1 cellular context compared by ENCODE assay signal in the genomic region with DNA sequence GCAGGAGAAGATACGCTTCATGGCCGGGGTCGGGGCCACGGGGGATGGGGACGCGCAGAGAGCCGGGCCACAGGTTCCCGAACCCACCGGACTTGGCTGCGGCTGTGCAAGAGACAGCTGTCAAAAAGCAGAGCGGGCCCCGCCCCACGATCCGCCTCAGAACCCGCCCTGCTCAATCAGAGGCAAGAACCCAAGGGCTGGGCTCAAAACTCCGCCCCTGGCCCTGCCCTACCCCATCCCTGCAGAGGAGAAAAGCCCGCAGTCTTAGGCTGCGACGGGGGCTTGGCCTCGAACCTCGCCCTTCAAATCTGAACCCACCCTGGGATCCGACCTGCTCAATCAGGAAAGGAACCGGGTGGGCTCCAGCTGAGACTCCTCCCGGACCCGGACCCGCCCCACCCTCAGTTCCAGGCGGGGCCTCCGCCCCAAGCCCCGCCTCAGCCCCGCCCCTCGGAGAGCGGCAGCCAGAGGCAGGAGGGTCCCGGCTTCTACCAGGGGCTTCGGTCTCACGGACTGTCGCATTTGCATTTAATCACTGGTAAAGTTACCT.
TF ChIP-seq lines count a peak whose summit lies in the region.

A gene with protein sequence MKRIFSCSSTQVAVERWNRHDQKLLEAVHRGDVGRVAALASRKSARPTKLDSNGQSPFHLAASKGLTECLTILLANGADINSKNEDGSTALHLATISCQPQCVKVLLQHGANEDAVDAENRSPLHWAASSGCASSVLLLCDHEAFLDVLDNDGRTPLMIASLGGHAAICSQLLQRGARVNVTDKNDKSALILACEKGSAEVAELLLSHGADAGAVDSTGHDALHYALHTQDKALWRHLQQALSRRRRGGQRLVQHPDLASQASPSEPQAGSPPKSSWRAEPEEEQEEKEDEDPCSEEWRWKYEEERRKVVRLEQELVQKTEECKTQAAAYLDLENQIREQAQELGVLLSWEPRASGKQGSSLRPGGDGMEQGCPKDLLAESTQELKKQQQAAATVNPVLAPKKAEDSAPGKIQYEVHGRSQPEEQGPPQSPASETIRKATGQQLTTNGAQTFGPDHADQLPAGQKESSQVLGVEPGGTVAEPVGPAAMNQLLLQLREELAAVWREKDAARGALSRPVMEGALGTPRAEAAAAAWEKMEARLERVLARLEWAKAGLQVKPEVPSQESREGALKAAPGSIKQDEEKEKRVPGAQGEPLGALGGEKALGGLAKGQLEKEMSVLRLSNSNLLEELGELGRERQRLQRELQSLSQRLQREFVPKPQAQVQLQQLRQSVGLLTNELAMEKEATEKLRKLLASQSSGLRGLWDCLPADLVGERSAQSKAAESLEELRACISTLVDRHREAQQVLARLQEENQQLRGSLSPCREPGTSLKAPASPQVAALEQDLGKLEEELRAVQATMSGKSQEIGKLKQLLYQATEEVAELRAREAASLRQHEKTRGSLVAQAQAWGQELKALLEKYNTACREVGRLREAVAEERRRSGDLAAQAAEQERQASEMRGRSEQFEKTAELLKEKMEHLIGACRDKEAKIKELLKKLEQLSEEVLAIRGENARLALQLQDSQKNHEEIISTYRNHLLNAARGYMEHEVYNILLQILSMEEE (minus strand): TSS at position 129 of the 550 bp plus-strand sequence. CDS start 108 bp downstream, at position 21.

TF ChIP-seq in H1, 55 proteins besides CTCF, POLR2A, EP300 and RAD21:
- TF ChIP-seq CEBPB (IDR thresholded peaks at IDR 0.05; ENCODE audit: low read depth, low read length) (no peak), JUND (IDR thresholded peaks at IDR 0.05; ENCODE audit: low read length) (no peak), BACH1 (IDR thresholded peaks at IDR 0.05; ENCODE audit: low read length) (no peak), RFX5 (IDR thresholded peaks at IDR 0.05; ENCODE audit: borderline replicate concordance, low read depth, low read length) (no peak), POU5F1 (IDR thresholded peaks at IDR 0.05; ENCODE audit: low read depth, low read length) (no peak), SP4 (IDR thresholded peaks at IDR 0.05; ENCODE audit: low read length) (0 out of 2 replicates have a peak, but pooled peaks have one; percentile 62), SP1 (IDR thresholded peaks at IDR 0.05; ENCODE audit: low read depth, low read length) (peak; percentile 27; the same call in 1 of the 2 replicates), SIRT6 (IDR thresholded peaks at IDR 0.05; ENCODE audit: low read length) (no peak), SIN3A (conservative IDR thresholded peaks at IDR 0.05 in 1 of 2, IDR thresholded peaks at IDR 0.05 in 1 of 2; ENCODE audit: low read depth in 1 of 2, low read length in 2 of 2) (peak; percentile 61 to 68; a peak in 2 of 4 replicates), CTBP2 (IDR thresholded peaks at IDR 0.05; ENCODE audit: borderline replicate concordance, insufficient read depth, insufficient read length, low read length) (no peak), RXRA (IDR thresholded peaks at IDR 0.05; ENCODE audit: insufficient read depth, low read depth, low read length) (no peak), KDM4A (IDR thresholded peaks at IDR 0.05; ENCODE audit: low read depth, low read length, severe bottlenecking) (peak; percentile 76), CHD2 (IDR thresholded peaks at IDR 0.05; ENCODE audit: low read length) (no peak), EZH2 (IDR thresholded peaks at IDR 0.05; ENCODE audit: low read depth, low read length, severe bottlenecking) (no peak), YY1 (IDR thresholded peaks at IDR 0.05; ENCODE audit: low read depth, low read length) (no peak), KDM5A (IDR thresholded peaks at IDR 0.05; ENCODE audit: low read length) (no peak), TEAD4 (IDR thresholded peaks at IDR 0.05; ENCODE audit: low read depth, low read length) (no peak), TCF12 (IDR thresholded peaks at IDR 0.05; ENCODE audit: low read depth, low read length) (no peak)
- TF ChIP-seq, protein P1, sequence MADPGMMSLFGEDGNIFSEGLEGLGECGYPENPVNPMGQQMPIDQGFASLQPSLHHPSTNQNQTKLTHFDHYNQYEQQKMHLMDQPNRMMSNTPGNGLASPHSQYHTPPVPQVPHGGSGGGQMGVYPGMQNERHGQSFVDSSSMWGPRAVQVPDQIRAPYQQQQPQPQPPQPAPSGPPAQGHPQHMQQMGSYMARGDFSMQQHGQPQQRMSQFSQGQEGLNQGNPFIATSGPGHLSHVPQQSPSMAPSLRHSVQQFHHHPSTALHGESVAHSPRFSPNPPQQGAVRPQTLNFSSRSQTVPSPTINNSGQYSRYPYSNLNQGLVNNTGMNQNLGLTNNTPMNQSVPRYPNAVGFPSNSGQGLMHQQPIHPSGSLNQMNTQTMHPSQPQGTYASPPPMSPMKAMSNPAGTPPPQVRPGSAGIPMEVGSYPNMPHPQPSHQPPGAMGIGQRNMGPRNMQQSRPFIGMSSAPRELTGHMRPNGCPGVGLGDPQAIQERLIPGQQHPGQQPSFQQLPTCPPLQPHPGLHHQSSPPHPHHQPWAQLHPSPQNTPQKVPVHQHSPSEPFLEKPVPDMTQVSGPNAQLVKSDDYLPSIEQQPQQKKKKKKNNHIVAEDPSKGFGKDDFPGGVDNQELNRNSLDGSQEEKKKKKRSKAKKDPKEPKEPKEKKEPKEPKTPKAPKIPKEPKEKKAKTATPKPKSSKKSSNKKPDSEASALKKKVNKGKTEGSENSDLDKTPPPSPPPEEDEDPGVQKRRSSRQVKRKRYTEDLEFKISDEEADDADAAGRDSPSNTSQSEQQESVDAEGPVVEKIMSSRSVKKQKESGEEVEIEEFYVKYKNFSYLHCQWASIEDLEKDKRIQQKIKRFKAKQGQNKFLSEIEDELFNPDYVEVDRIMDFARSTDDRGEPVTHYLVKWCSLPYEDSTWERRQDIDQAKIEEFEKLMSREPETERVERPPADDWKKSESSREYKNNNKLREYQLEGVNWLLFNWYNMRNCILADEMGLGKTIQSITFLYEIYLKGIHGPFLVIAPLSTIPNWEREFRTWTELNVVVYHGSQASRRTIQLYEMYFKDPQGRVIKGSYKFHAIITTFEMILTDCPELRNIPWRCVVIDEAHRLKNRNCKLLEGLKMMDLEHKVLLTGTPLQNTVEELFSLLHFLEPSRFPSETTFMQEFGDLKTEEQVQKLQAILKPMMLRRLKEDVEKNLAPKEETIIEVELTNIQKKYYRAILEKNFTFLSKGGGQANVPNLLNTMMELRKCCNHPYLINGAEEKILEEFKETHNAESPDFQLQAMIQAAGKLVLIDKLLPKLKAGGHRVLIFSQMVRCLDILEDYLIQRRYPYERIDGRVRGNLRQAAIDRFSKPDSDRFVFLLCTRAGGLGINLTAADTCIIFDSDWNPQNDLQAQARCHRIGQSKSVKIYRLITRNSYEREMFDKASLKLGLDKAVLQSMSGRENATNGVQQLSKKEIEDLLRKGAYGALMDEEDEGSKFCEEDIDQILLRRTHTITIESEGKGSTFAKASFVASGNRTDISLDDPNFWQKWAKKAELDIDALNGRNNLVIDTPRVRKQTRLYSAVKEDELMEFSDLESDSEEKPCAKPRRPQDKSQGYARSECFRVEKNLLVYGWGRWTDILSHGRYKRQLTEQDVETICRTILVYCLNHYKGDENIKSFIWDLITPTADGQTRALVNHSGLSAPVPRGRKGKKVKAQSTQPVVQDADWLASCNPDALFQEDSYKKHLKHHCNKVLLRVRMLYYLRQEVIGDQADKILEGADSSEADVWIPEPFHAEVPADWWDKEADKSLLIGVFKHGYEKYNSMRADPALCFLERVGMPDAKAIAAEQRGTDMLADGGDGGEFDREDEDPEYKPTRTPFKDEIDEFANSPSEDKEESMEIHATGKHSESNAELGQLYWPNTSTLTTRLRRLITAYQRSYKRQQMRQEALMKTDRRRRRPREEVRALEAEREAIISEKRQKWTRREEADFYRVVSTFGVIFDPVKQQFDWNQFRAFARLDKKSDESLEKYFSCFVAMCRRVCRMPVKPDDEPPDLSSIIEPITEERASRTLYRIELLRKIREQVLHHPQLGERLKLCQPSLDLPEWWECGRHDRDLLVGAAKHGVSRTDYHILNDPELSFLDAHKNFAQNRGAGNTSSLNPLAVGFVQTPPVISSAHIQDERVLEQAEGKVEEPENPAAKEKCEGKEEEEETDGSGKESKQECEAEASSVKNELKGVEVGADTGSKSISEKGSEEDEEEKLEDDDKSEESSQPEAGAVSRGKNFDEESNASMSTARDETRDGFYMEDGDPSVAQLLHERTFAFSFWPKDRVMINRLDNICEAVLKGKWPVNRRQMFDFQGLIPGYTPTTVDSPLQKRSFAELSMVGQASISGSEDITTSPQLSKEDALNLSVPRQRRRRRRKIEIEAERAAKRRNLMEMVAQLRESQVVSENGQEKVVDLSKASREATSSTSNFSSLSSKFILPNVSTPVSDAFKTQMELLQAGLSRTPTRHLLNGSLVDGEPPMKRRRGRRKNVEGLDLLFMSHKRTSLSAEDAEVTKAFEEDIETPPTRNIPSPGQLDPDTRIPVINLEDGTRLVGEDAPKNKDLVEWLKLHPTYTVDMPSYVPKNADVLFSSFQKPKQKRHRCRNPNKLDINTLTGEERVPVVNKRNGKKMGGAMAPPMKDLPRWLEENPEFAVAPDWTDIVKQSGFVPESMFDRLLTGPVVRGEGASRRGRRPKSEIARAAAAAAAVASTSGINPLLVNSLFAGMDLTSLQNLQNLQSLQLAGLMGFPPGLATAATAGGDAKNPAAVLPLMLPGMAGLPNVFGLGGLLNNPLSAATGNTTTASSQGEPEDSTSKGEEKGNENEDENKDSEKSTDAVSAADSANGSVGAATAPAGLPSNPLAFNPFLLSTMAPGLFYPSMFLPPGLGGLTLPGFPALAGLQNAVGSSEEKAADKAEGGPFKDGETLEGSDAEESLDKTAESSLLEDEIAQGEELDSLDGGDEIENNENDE (IDR thresholded peaks at IDR 0.05; ENCODE audit: insufficient replicate concordance, low read length): no peak
